In the genomic region with DNA sequence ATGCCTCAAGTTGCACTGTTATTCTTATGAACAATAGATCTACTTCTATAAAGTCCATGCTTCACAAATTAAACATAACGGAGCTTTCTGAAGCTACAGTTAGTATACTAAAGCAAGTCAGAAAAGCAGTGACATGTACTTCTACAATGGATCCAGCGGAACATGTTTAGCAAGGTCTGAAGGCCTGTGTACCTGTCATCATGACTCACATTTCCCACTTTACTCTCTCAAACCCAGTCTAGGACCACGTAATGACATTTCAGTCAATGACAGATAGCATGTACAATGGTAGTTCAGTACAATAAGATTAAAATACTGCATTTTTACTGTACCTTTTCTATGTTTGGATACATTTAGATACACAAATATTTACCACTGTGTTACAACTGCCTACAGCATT, we compare ENCODE assay signal across 20 cellular contexts.
"Had no signal": no experiment of that assay in that cellular context is flagged by ENCODE, and none has a peak within 500 bp of the region (broad histone marks: within the 10 kb centered on the region; RNA-seq: fewer than 3 reads in every experiment).

No MANE protein-coding gene starts in this region.

- H3K9me3 ChIP-seq: tibial nerve, uterus had no signal

- H3K4me3 Mint-ChIP-seq: activated naive CD8-positive, alpha-beta T cell; effector memory CD8-positive, alpha-beta T cell; mesothelial cell of epicardium; natural killer cell treated with Interleukin-12 subunit alpha and Interleukin-12 subunit beta and Interleukin-15 and Interleukin-18, amount 100 ng/mL, for 72 hours; stimulated activated naive B cell treated with anti-CD40 and anti-IgM and Interleukin-4, amounts not matched to agents 10 μg/mL and 1 μg/mL and 100 μg/mL, for 72 hours had no signal

- DNase-seq: activated CD4-positive, alpha-beta T cell treated with anti-CD3 and anti-CD28 coated beads for 4 hours; activated CD8-positive, alpha-beta memory T cell treated with anti-CD3 and anti-CD28 coated beads for 24 hours; activated CD8-positive, alpha-beta memory T cell treated with anti-CD3 and anti-CD28 coated beads, Interleukin-2, amount 50 U/mL, for 48 hours; activated gamma-delta T cell; amygdala; effector memory CD8-positive, alpha-beta T cell; foreskin melanocyte; glutamatergic neuron; kidney; stimulated activated CD4-positive, alpha-beta T cell treated with anti-CD3 and anti-CD28 coated beads, Interleukin-4, amount 100 ng/mL, for 4 hours; stimulated activated naive B cell treated with anti-CD40 and anti-IgM and Interleukin-4, amounts not matched to agents 10 μg/mL and 1 μg/mL and 100 μg/mL, for 72 hours; uterus; WERI-Rb-1 had no signal

- H3K4me1 ChIP-seq: tibial nerve, uterus had no signal

- H3K27me3 ChIP-seq: tibial nerve, uterus had no signal

- H3K9me3 Mint-ChIP-seq: effector memory CD8-positive, alpha-beta T cell had no signal

- H3K4me3 ChIP-seq: lung, tibial nerve, uterus had no signal

- H3K27ac Mint-ChIP-seq: activated naive CD8-positive, alpha-beta T cell; effector memory CD8-positive, alpha-beta T cell; mesothelial cell of epicardium; natural killer cell treated with Interleukin-12 subunit alpha and Interleukin-12 subunit beta and Interleukin-15 and Interleukin-18, amount 100 ng/mL, for 72 hours; stimulated activated naive B cell treated with anti-CD40 and anti-IgM and Interleukin-4, amounts not matched to agents 10 μg/mL and 1 μg/mL and 100 μg/mL, for 72 hours had no signal

- H3K27me3 Mint-ChIP-seq: activated naive CD8-positive, alpha-beta T cell; effector memory CD8-positive, alpha-beta T cell; natural killer cell treated with Interleukin-12 subunit alpha and Interleukin-12 subunit beta and Interleukin-15 and Interleukin-18, amount 100 ng/mL, for 72 hours; stimulated activated naive B cell treated with anti-CD40 and anti-IgM and Interleukin-4, amounts not matched to agents 10 μg/mL and 1 μg/mL and 100 μg/mL, for 72 hours had no signal

- ATAC-seq: effector memory CD8-positive, alpha-beta T cell; left lobe of liver; sciatic nerve; stimulated activated naive B cell treated with anti-CD40 and anti-IgM and Interleukin-4, amounts not matched to agents 10 μg/mL and 1 μg/mL and 100 μg/mL, for 72 hours had no signal

- H3K36me3 ChIP-seq: uterus had no signal

- H3K27ac ChIP-seq: tibial nerve, uterus, WERI-Rb-1 had no signal
